ENCODE assay signal across 12 cellular contexts in genomic region chr14:56378474-56378873, GRCh38.
DNase-seq lines count a peak whose midpoint lies in the region; ATAC-seq and TF ChIP-seq lines count a peak whose summit lies in the region.
"Had no signal": no experiment of that assay in that cellular context is flagged by ENCODE, and none has a peak within 500 bp of the region (broad histone marks: within the 10 kb centered on the region; RNA-seq: fewer than 3 reads in every experiment).

No MANE protein-coding gene starts in this region.

- POLR2A ChIA-PET in AG04450 (lab: Yijun Ruan, JAX) = no interaction called here

- ATAC-seq in lower lobe of right lung = peak; percentile 51 to 70
- ATAC-seq in HG03469 (IDR thresholded peaks at IDR 0.05; ENCODE audit: unreplicated experiment) = no peak
- ATAC-seq in GM21723 (IDR thresholded peaks at IDR 0.05; ENCODE audit: unreplicated experiment) = no peak
- ATAC-seq: activated T-helper 17 cell treated with anti-CD3 and anti-CD28 coated beads, Interleukin-2, amount 50 U/mL, for 72 hours; CD8-positive, alpha-beta T cell had no signal

- H3K27ac ChIP-seq in AG04450 (ENCODE audit: low read depth, low read length) (peak overlapping the region; percentile 13), lower lobe of right lung (peak overlapping the region; percentile 16), spleen (peak overlapping the region in 2 of 8 donors; percentile 12 to 41)
- H3K27ac ChIP-seq: SJCRH30 had no signal

- CTCF ChIA-PET in AG04450 (lab: Charles Lee) = interaction anchor here (1.1 kb wide), 1 partner anchor 647 kb away, joined by 3 read pairs; no protein-coding TSS in a partner anchor

- no peaks in the 10 kb centered on the region for H3K27me3 ChIP-seq in AG04450 (ENCODE audit: control insufficient read depth, insufficient read depth, low read length)
- H3K27me3 ChIP-seq in lower lobe of right lung (ENCODE audit: low read depth) = no peaks in the 10 kb centered on the region
- no peaks in the 10 kb centered on the region for H3K27me3 ChIP-seq in spleen (replicated peaks in 1 of 7)
- H3K27me3 ChIP-seq: SJCRH30 had no signal

- TF ChIP-seq POLR2A in spleen (IDR thresholded peaks at IDR 0.05) = no peak

- H3K36me3 ChIP-seq in lower lobe of right lung = no peaks in the 10 kb centered on the region
- H3K36me3 ChIP-seq in spleen = no peaks in the 10 kb centered on the region
- H3K36me3 ChIP-seq: SJCRH30 had no signal

- H3K4me3 ChIP-seq in AG04450 (ENCODE audit: low read depth, low read length) (no peak overlapping the region), lower lobe of right lung (no peak overlapping the region), spleen (no peak overlapping the region)
- H3K4me3 ChIP-seq: SJCRH30 had no signal

- H3K4me1 ChIP-seq in lower lobe of right lung = peaks cover 21% of the 10 kb centered on the region
- H3K4me1 ChIP-seq in spleen = no peaks in the 10 kb centered on the region
- H3K4me1 ChIP-seq: SJCRH30 had no signal

- intact Hi-C loops in lower lobe of right lung (cut with DNase I) (no loop called here), spleen (cut with DNase I; ENCODE audit: low total_unique reads) (no loop called here)

- peak; percentile 6 for DNase-seq in AG04450 (ENCODE audit: low read depth, low spot score)
- peak; percentile 52 for DNase-seq in HT1080 (ENCODE audit: low read depth)
- peak; percentile 27 for DNase-seq in dedifferentiated amniotic fluid mesenchymal stem cell (ENCODE audit: extremely low spot score)
- DNase-seq in lower lobe of right lung = no peak
- no peak for DNase-seq in NCI-H345 treated with DMSO at 0.1 percent for 48 hours (lab: John Stamatoyannopoulos, UW; ENCODE audit: unreplicated experiment)
- DNase-seq in spleen = no peak
- DNase-seq: CD8-positive, alpha-beta T cell; effector memory CD4-positive, alpha-beta T cell; SJCRH30 had no signal

- 84 to 94% (median 90%) methylated on average over 2 of the region's 2 CpGs for WGBS in spleen, 5 donors

- TF ChIP-seq CTCF in AG04450 (IDR thresholded peaks at IDR 0.05; ENCODE audit: low read depth, low read length) = no peak
- no peak for TF ChIP-seq CTCF in lower lobe of right lung (IDR thresholded peaks at IDR 0.05)
- TF ChIP-seq CTCF in spleen (IDR thresholded peaks at IDR 0.05 in 8 of 11, conservative IDR thresholded peaks at IDR 0.05 in 3 of 11) = no peak

- H3K9me3 ChIP-seq in AG04450 (ENCODE audit: control insufficient read depth, insufficient read depth, low read length) (no peaks in the 10 kb centered on the region), lower lobe of right lung (peaks cover 6% of the 10 kb centered on the region), spleen (peaks cover 0 to 17% (median 7%) of the 10 kb centered on the region in 8 donors)
- H3K9me3 ChIP-seq: SJCRH30 had no signal

Comparison
In these comparisons a context has a peak if more than half of its experiments do, and no peak if none do; other contexts are left out.
1. DNase-seq: peak in AG04450 (single experiment), HT1080 (single experiment) and dedifferentiated amniotic fluid mesenchymal stem cell (single experiment); none in lower lobe of right lung (single experiment), NCI-H345 treated with DMSO at 0.1 percent for 48 hours (single experiment) and spleen (single experiment).
2. ATAC-seq: peak in lower lobe of right lung (2 of 2); none in HG03469 (single experiment) and GM21723 (single experiment).